8 cellular contexts compared by ENCODE assay signal in genomic region chr16:58001781-58002410, GRCh38. TPM values are rescaled to one million over a fixed set of nuclear protein-coding genes. Genes with fewer than 3 reads are reported as not detected.
A peak's percentile ranks its signal among the peaks of the same experiment; 100 is the strongest.
DNase-seq lines count a peak whose midpoint lies in the region; ATAC-seq, FAIRE-seq and TF ChIP-seq lines count a peak whose summit lies in the region.

No MANE protein-coding gene starts in this region.

- POLR2A ChIA-PET in CD8-positive, alpha-beta T cell (lab: Charles Lee): interaction anchor here (0.5 to 2.9 kb wide), 2 partner anchors 17 to 327 kb away, joined by 3 to 9 read pairs; no protein-coding TSS in a partner anchor

- H3K9ac ChIP-seq in OCI-LY1 (ENCODE audit: low read length): peak overlapping the region; percentile 74

- peaks cover 61% of the 10 kb centered on the region for H3K4me1 Mint-ChIP-seq in CD8-positive, alpha-beta T cell (ENCODE audit: low read depth)
- peaks cover 11% of the 10 kb centered on the region for H3K4me1 Mint-ChIP-seq in endothelial cell (ENCODE audit: unreplicated experiment)

- peak overlapping the region; percentile 91 for H3K4me3 Mint-ChIP-seq in CD8-positive, alpha-beta T cell
- H3K4me3 Mint-ChIP-seq in endothelial cell (ENCODE audit: unreplicated experiment): peak overlapping the region; percentile 91

- no peaks in the 10 kb centered on the region for H3K9me3 ChIP-seq in CD8-positive, alpha-beta T cell (ENCODE audit: low read length)
- H3K9me3 ChIP-seq in OCI-LY1 (ENCODE audit: low read length) (no peaks in the 10 kb centered on the region), neuron (ENCODE audit: low read length) (no peaks in the 10 kb centered on the region)

- peaks cover 9% of the 10 kb centered on the region for H3K36me3 ChIP-seq in CD8-positive, alpha-beta T cell (ENCODE audit: insufficient read depth, low read length)
- H3K36me3 ChIP-seq in OCI-LY1 (ENCODE audit: insufficient read depth, low read length): peaks cover 39% of the 10 kb centered on the region
- peaks cover 38% of the 10 kb centered on the region for H3K36me3 ChIP-seq in neuron (ENCODE audit: insufficient read depth, low read length)

- CTCF ChIA-PET in CD8-positive, alpha-beta T cell (lab: Charles Lee): interaction anchor here (0.7 to 10.1 kb wide), 5 partner anchors 9 to 305 kb away, joined by 3 to 143 read pairs (median 4); no protein-coding TSS in a partner anchor

- no peak overlapping the region for H2AFZ ChIP-seq in OCI-LY1 (ENCODE audit: low read length)
- no peak overlapping the region for H2AFZ ChIP-seq in neuron (ENCODE audit: low read depth, low read length)

- peak overlapping the region; percentile 69 for H3K4me3 ChIP-seq in CD8-positive, alpha-beta T cell (ENCODE audit: low read depth, low read length)
- H3K4me3 ChIP-seq in OCI-LY1 (ENCODE audit: low read depth, low read length, poor library complexity, severe bottlenecking) (peak overlapping the region; percentile 70), neuron (ENCODE audit: low read length) (peak overlapping the region; percentile 66)

- H4K20me1 ChIP-seq in OCI-LY1 (ENCODE audit: insufficient read depth, low read length): no peaks in the 10 kb centered on the region

- H3K9me3 Mint-ChIP-seq in CD8-positive, alpha-beta T cell: no peaks in the 10 kb centered on the region
- H3K9me3 Mint-ChIP-seq in endothelial cell (ENCODE audit: unreplicated experiment): no peaks in the 10 kb centered on the region

- H3K4me2 ChIP-seq in OCI-LY1 (ENCODE audit: low read length): peak overlapping the region; percentile 80

- no peak for FAIRE-seq in frontal cortex (lab: Jason Lieb, UNC)

- H3K79me2 ChIP-seq in OCI-LY1 (ENCODE audit: insufficient read depth, low read length): no peaks in the 10 kb centered on the region

- ATAC-seq in CD8-positive, alpha-beta T cell: no peak
- no peak for ATAC-seq in HG02763 (IDR thresholded peaks at IDR 0.05; ENCODE audit: unreplicated experiment)
- no peak for ATAC-seq in HG03378 (IDR thresholded peaks at IDR 0.05; ENCODE audit: unreplicated experiment)
- no peak for ATAC-seq in GM21529 (IDR thresholded peaks at IDR 0.05; ENCODE audit: unreplicated experiment)

- H3K9me2 ChIP-seq in OCI-LY1 (ENCODE audit: low read depth, low read length): no peaks in the 10 kb centered on the region

- no peaks in the 10 kb centered on the region for H3K27me3 Mint-ChIP-seq in CD8-positive, alpha-beta T cell (ENCODE audit: low read depth)
- H3K27me3 Mint-ChIP-seq in endothelial cell (ENCODE audit: unreplicated experiment): peaks cover 16% of the 10 kb centered on the region

- H3K27ac Mint-ChIP-seq in CD8-positive, alpha-beta T cell: peak overlapping the region; percentile 87
- peak overlapping the region; percentile 67 for H3K27ac Mint-ChIP-seq in endothelial cell (ENCODE audit: unreplicated experiment)

- intact Hi-C loops in CD8-positive, alpha-beta T cell (cut with DNase I, micrococcal nuclease): loop anchor here (1.0 to 10.0 kb wide), 18 partner anchors 17 to 701 kb away; partner anchors contain the start of genes CFAP20 (in 2 of the 2), CSNK2A2 (in 2 of the 2), KATNB1 (in 2 of the 2) and CCDC102A (in 1 of the 2)

- H3K4me1 ChIP-seq in CD8-positive, alpha-beta T cell (ENCODE audit: insufficient read depth, low read length): peaks cover 36% of the 10 kb centered on the region
- H3K4me1 ChIP-seq in OCI-LY1 (ENCODE audit: insufficient read depth, low read length, severe bottlenecking) (peaks cover 22% of the 10 kb centered on the region), neuron (ENCODE audit: insufficient read depth, low read length) (peaks cover 23% of the 10 kb centered on the region)

- no peaks in the 10 kb centered on the region for H3K27me3 ChIP-seq in CD8-positive, alpha-beta T cell (ENCODE audit: insufficient read depth, low read length)
- H3K27me3 ChIP-seq in OCI-LY1 (ENCODE audit: insufficient read depth, low read length) (no peaks in the 10 kb centered on the region), neuron (ENCODE audit: insufficient read depth, low read length) (no peaks in the 10 kb centered on the region)

- peaks cover 53% of the 10 kb centered on the region for H3K36me3 Mint-ChIP-seq in CD8-positive, alpha-beta T cell
- H3K36me3 Mint-ChIP-seq in endothelial cell (ENCODE audit: low read depth, unreplicated experiment): peaks cover 33% of the 10 kb centered on the region

- no peak overlapping the region for H3K27ac ChIP-seq in CD8-positive, alpha-beta T cell (ENCODE audit: low read depth, low read length)
- no peak overlapping the region for H3K27ac ChIP-seq in OCI-LY1 (ENCODE audit: low read depth, low read length, poor library complexity, severe bottlenecking)

- H3F3A ChIP-seq in OCI-LY1 (ENCODE audit: insufficient read depth, low read length): no peaks in the 10 kb centered on the region

- DNase-seq in CD8-positive, alpha-beta T cell: no peak
- no peak for DNase-seq in endothelial cell (ENCODE audit: low spot score)
- DNase-seq in frontal cortex (ENCODE audit: low spot score in 2 of 2): no peak

- no peak for TF ChIP-seq CTCF in CD8-positive, alpha-beta T cell (IDR thresholded peaks at IDR 0.05)
- TF ChIP-seq CTCF in OCI-LY1 (IDR thresholded peaks at IDR 0.05; ENCODE audit: low read length) (no peak), endothelial cell (IDR thresholded peaks at IDR 0.05; ENCODE audit: unreplicated experiment) (no peak)

RNA-seq across cellular contexts. Expression of gene USB1, which starts 0.7 kb away (rescaled TPM):
- total RNA-seq in CD8-positive, alpha-beta T cell: 10 to 100 TPM; 24.7 to 27.9 TPM
- total RNA-seq in endothelial cell (ENCODE audit: unreplicated experiment) (79.5 TPM), frontal cortex (3.7 TPM)

RNA-seq across cellular contexts. Expression of gene ZNF319, which starts 1.4 kb away (rescaled TPM):
- 1 to 10 TPM; 8.0 to 9.4 TPM for total RNA-seq in CD8-positive, alpha-beta T cell
- total RNA-seq in endothelial cell (ENCODE audit: unreplicated experiment): 16.1 TPM
- 4.9 TPM for total RNA-seq in frontal cortex

RNA-seq across cellular contexts. Expression of gene MMP15, which starts 23.7 kb away (rescaled TPM):
- under 1 TPM; 0.19 to 0.92 TPM for total RNA-seq in CD8-positive, alpha-beta T cell
- total RNA-seq in endothelial cell (ENCODE audit: unreplicated experiment) (97.8 TPM), frontal cortex (12.2 TPM)

RNA-seq across cellular contexts. Expression of gene CNGB1, which starts 31.0 kb away (rescaled TPM):
- total RNA-seq in CD8-positive, alpha-beta T cell: not detected
- total RNA-seq in endothelial cell (ENCODE audit: unreplicated experiment) (not detected), frontal cortex (1.2 TPM)
